Comparison of ENCODE assay signal across 8 cellular contexts in the genomic region with DNA sequence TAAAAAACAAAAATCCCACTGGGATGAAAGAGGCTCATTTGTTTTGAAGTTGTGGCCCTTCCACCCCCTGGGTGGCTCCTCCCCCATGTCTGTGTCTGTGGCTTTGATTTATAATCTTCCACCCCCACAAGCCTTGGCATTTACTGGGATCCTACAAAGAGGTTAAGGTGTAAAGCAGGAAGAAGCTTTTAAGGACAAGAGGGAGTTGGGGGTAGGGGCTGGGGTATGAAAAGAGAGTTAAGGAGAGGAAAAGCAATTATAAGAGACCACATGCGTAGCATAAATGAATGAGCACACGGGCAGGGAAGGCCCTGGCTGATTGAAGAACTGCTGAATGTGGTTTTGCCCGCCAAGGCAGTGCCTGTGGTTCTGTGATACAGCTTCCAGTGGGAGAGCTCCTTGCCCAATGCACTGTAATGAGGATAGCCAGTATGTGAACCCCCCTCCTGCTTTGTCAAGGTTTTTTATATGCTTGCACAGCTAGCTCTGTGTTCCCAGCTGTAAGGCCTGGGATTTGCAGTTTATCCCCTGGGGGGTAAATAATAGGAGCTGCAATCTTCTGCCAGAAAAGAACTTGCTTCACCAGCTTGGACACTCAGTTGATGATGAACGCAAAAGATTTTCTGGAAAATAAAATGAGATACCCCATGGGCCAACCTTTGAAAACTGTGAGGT. TPM values are rescaled to one million over a fixed set of nuclear protein-coding genes. Genes with fewer than 3 reads are reported as not detected.
A peak's percentile ranks its signal among the peaks of the same experiment; 100 is the strongest.
DNase-seq lines count a peak whose midpoint lies in the region; ATAC-seq and TF ChIP-seq lines count a peak whose summit lies in the region.

No MANE protein-coding gene starts in this region.

- H3K27ac ChIP-seq in right atrium auricular region, result peak overlapping the region; percentile 72 to 73
- H3K27ac ChIP-seq in spleen, result peak overlapping the region in 5 of 8 donors; percentile 7 to 55 (median 42)

- H3K4me3 ChIP-seq in right atrium auricular region, result no peak overlapping the region
- no peak overlapping the region for H3K4me3 ChIP-seq in spleen

- TF ChIP-seq CTCF in activated B cell treated with CpG ODN at 0.5 μM for 24 hours (IDR thresholded peaks at IDR 0.05) (no peak), right atrium auricular region (IDR thresholded peaks at IDR 0.05) (no peak), spleen (IDR thresholded peaks at IDR 0.05 in 8 of 11, conservative IDR thresholded peaks at IDR 0.05 in 3 of 11) (no peak)

- peaks cover 61% of the 10 kb centered on the region for H3K4me1 Mint-ChIP-seq in activated B cell treated with CpG ODN at 0.5 μM for 24 hours
- peaks cover 48% of the 10 kb centered on the region for H3K4me1 Mint-ChIP-seq in activated CD8-positive, alpha-beta memory T cell treated with anti-CD3 and anti-CD28 coated beads, Interleukin-2, amount 10 ng/mL, durations not matched to agents 7 days and 5 days

- H3K36me3 ChIP-seq in right atrium auricular region, result no peaks in the 10 kb centered on the region
- H3K36me3 ChIP-seq in spleen, result no peaks in the 10 kb centered on the region

- DNase-seq in HT1080 (ENCODE audit: low read depth) (peak; percentile 39), activated B cell treated with CpG ODN at 0.5 μM for 24 hours (no peak), right atrium auricular region (ENCODE audit: low spot score) (no peak), spleen (no peak), SKM-1 (lab: John Stamatoyannopoulos, UW; ENCODE audit: unreplicated experiment) (no peak), SIG-M5 (lab: John Stamatoyannopoulos, UW) (no peak)
- no peak for DNase-seq in activated CD8-positive, alpha-beta memory T cell treated with anti-CD3 and anti-CD28 coated beads, Interleukin-2, amount 10 ng/mL, durations not matched to agents 7 days and 5 days

- H3K4me1 ChIP-seq in right atrium auricular region (peaks cover 0 to 75% of the 10 kb centered on the region in 2 donors), spleen (peaks cover 27 to 66% (median 36%) of the 10 kb centered on the region in 6 donors)

- 64 to 74% (median 67%) methylated on average over 4 of the region's 4 CpGs for WGBS in spleen, 5 donors

- H3K36me3 Mint-ChIP-seq in activated B cell treated with CpG ODN at 0.5 μM for 24 hours (ENCODE audit: low read depth), result peaks cover 32% of the 10 kb centered on the region
- peaks cover 6% of the 10 kb centered on the region for H3K36me3 Mint-ChIP-seq in activated CD8-positive, alpha-beta memory T cell treated with anti-CD3 and anti-CD28 coated beads, Interleukin-2, amount 10 ng/mL, durations not matched to agents 7 days and 5 days

- H3K9me3 ChIP-seq in right atrium auricular region, result no peaks in the 10 kb centered on the region
- no peaks in the 10 kb centered on the region for H3K9me3 ChIP-seq in spleen

- H3K27me3 Mint-ChIP-seq in activated B cell treated with CpG ODN at 0.5 μM for 24 hours, result no peaks in the 10 kb centered on the region
- no peaks in the 10 kb centered on the region for H3K27me3 Mint-ChIP-seq in activated CD8-positive, alpha-beta memory T cell treated with anti-CD3 and anti-CD28 coated beads, Interleukin-2, amount 10 ng/mL, durations not matched to agents 7 days and 5 days

- no peak for TF ChIP-seq POLR2A in spleen (IDR thresholded peaks at IDR 0.05)

- H3K27ac Mint-ChIP-seq in activated B cell treated with CpG ODN at 0.5 μM for 24 hours, result peak overlapping the region; percentile 74
- H3K27ac Mint-ChIP-seq in activated CD8-positive, alpha-beta memory T cell treated with anti-CD3 and anti-CD28 coated beads, Interleukin-2, amount 10 ng/mL, durations not matched to agents 7 days and 5 days, result no peak overlapping the region

- no peaks in the 10 kb centered on the region for H3K9me3 Mint-ChIP-seq in activated B cell treated with CpG ODN at 0.5 μM for 24 hours
- H3K9me3 Mint-ChIP-seq in activated CD8-positive, alpha-beta memory T cell treated with anti-CD3 and anti-CD28 coated beads, Interleukin-2, amount 10 ng/mL, durations not matched to agents 7 days and 5 days (ENCODE audit: low read depth), result no peaks in the 10 kb centered on the region

- no peaks in the 10 kb centered on the region for H3K27me3 ChIP-seq in right atrium auricular region
- no peaks in the 10 kb centered on the region for H3K27me3 ChIP-seq in spleen (replicated peaks in 1 of 7)

- POLR2A ChIA-PET in activated B cell treated with CpG ODN at 0.5 μM for 24 hours (lab: Charles Lee), result interaction anchor here (0.6 to 16.0 kb wide), 3 partner anchors 32 to 47 kb away, joined by 5 to 545 read pairs (median 193); a partner anchor contains a TSS

- H3K4me3 Mint-ChIP-seq in activated B cell treated with CpG ODN at 0.5 μM for 24 hours, result no peak overlapping the region
- no peak overlapping the region for H3K4me3 Mint-ChIP-seq in activated CD8-positive, alpha-beta memory T cell treated with anti-CD3 and anti-CD28 coated beads, Interleukin-2, amount 10 ng/mL, durations not matched to agents 7 days and 5 days

- ATAC-seq in activated B cell treated with CpG ODN at 0.5 μM for 24 hours (ENCODE audit: low read depth) (no peak), HG02642 (IDR thresholded peaks at IDR 0.05; ENCODE audit: poor library complexity, unreplicated experiment) (no peak)
- no peak for ATAC-seq in activated CD8-positive, alpha-beta memory T cell treated with anti-CD3 and anti-CD28 coated beads, Interleukin-2, amount 10 ng/mL, durations not matched to agents 7 days and 5 days

- intact Hi-C loops in activated B cell treated with CpG ODN at 0.5 μM for 24 hours (cut with micrococcal nuclease), result no loop called here
- intact Hi-C loops in spleen (cut with DNase I; ENCODE audit: low total_unique reads), result no loop called here

- CTCF ChIA-PET in activated B cell treated with CpG ODN at 0.5 μM for 24 hours (lab: Charles Lee), result interaction anchor here (0.6 to 7.8 kb wide), 5 partner anchors 11 to 61 kb away, joined by 3 to 117 read pairs (median 4); no protein-coding TSS in a partner anchor
- CTCF ChIA-PET in activated CD8-positive, alpha-beta memory T cell treated with anti-CD3 and anti-CD28 coated beads, Interleukin-2, amount 10 ng/mL, durations not matched to agents 7 days and 5 days (lab: Charles Lee), result interaction anchor here (1.2 to 3.9 kb wide), 7 partner anchors 14 to 61 kb away, joined by 3 to 17 read pairs (median 4); no protein-coding TSS in a partner anchor

RNA-seq across cellular contexts. Expression of a gene that starts 34.7 kb away (rescaled TPM):
- total RNA-seq in HT1080 (2014; rRNA removed; shearing (Covaris generic)), result 16.6 and 23.3 TPM in 2 replicates
- 9.3 and 12.6 TPM in 2 replicates for polyA plus RNA-seq in HT1080 (2015; cell fraction: cytosol; rRNA removed)
- polyA plus RNA-seq in HT1080 (2015; cell fraction: nucleus; rRNA removed), result 23.5 and 24.2 TPM in 2 replicates
- 164 and 183 TPM in 2 replicates for total RNA-seq in activated B cell treated with CpG ODN at 0.5 μM for 24 hours
- 10 to 100 TPM; 51.4 to 81.3 TPM for total RNA-seq in right atrium auricular region
- 100 to 1,000 TPM; 132 to 215 (median 140) TPM for total RNA-seq in spleen
- polyA plus RNA-seq in spleen, result 10 to 100 TPM; 11.5 to 20.4 (median 14.5) TPM
- 100 to 1,000 TPM; 110 to 127 TPM for total RNA-seq in activated CD8-positive, alpha-beta memory T cell treated with anti-CD3 and anti-CD28 coated beads, Interleukin-2, amount 10 ng/mL, durations not matched to agents 7 days and 5 days
